26 cellular contexts compared by ENCODE assay signal in genomic region chr5:139770722-139771121, GRCh38.
"Had no signal": no experiment of that assay in that cellular context is flagged by ENCODE, and none has a peak within 500 bp of the region (broad histone marks: within the 10 kb centered on the region; RNA-seq: fewer than 3 reads in every experiment).

No MANE protein-coding gene starts in this region.

- DNase-seq: occipital lobe; ovary; psoas muscle; right lobe of liver; sigmoid colon; small intestine; stimulated activated CD4-positive, alpha-beta T cell treated with anti-CD3 and anti-CD28 coated beads, Interleukin-15, amount 100 ng/mL, for 24 hours; stimulated activated CD4-positive, alpha-beta T cell treated with anti-CD3 and anti-CD28 coated beads, Interleukin-2, amount 100 ng/mL, for 24 hours; stimulated activated CD4-positive, alpha-beta T cell treated with anti-CD3 and anti-CD28 coated beads, Interleukin-2, amount 100 ng/mL, for 48 hours; stimulated activated CD4-positive, alpha-beta T cell treated with anti-CD3 and anti-CD28 coated beads, Interleukin-4, amount 100 ng/mL, for 24 hours; stimulated activated naive B cell treated with anti-CD40 and anti-IgM and Interleukin-4, amounts not matched to agents 10 μg/mL and 1 μg/mL and 100 μg/mL, for 72 hours; stimulated activated naive CD4-positive, alpha-beta T cell treated with Interleukin-2 at 50 U/mL for 16 hours; stomach; thyroid gland; trophoblast cell; upper lobe of left lung had no signal

- H3K36me3 ChIP-seq: neural progenitor cell, ovary, right lobe of liver, sigmoid colon, stomach, thoracic aorta, thyroid gland, tibial nerve, upper lobe of left lung, vagina had no signal

- H3K36me3 Mint-ChIP-seq: neural progenitor cell; stimulated activated effector memory CD8-positive, alpha-beta T cell treated with anti-CD3 and anti-CD28 coated beads, Interleukin-12 subunit alpha, Interleukin-12 subunit beta, amount 100 ng/mL, for 72 hours; stimulated activated naive B cell treated with anti-CD40 and anti-IgM and Interleukin-4, amounts not matched to agents 10 μg/mL and 1 μg/mL and 100 μg/mL, for 72 hours had no signal

- H3K4me1 Mint-ChIP-seq: nephron had no signal

- H3K9ac ChIP-seq: neural progenitor cell, parathyroid adenoma had no signal

- H3K4me3 Mint-ChIP-seq: nephron; neural progenitor cell; stimulated activated effector memory CD8-positive, alpha-beta T cell treated with anti-CD3 and anti-CD28 coated beads, Interleukin-12 subunit alpha, Interleukin-12 subunit beta, amount 100 ng/mL, for 72 hours; stimulated activated naive B cell treated with anti-CD40 and anti-IgM and Interleukin-4, amounts not matched to agents 10 μg/mL and 1 μg/mL and 100 μg/mL, for 72 hours; stimulated activated naive CD8-positive, alpha-beta T cell treated with anti-CD3 and anti-CD28 coated beads, Interleukin-15, Interleukin-2, amounts not matched to agents 100 ng/mL and 50 ng/mL, for 24 hours had no signal

- H3K27ac ChIP-seq: neural progenitor cell, ovary, parathyroid adenoma, psoas muscle, right lobe of liver, sigmoid colon, stomach, thoracic aorta, thyroid gland, tibial nerve, upper lobe of left lung, vagina had no signal

- FAIRE-seq: small intestine, urothelium cell line had no signal

- H3K4me1 ChIP-seq: parathyroid adenoma, vagina had no signal

- ATAC-seq: psoas muscle; right cardiac atrium; right lobe of liver; stimulated activated effector memory CD8-positive, alpha-beta T cell treated with anti-CD3 and anti-CD28 coated beads, Interleukin-12 subunit alpha, Interleukin-12 subunit beta, amount 100 ng/mL, for 72 hours; stimulated activated naive B cell treated with anti-CD40 and anti-IgM and Interleukin-4, amounts not matched to agents 10 μg/mL and 1 μg/mL and 100 μg/mL, for 72 hours had no signal

- H3K9me3 Mint-ChIP-seq: nephron; neural progenitor cell; stimulated activated effector memory CD8-positive, alpha-beta T cell treated with anti-CD3 and anti-CD28 coated beads, Interleukin-12 subunit alpha, Interleukin-12 subunit beta, amount 100 ng/mL, for 72 hours; stimulated activated naive B cell treated with anti-CD40 and anti-IgM and Interleukin-4, amounts not matched to agents 10 μg/mL and 1 μg/mL and 100 μg/mL, for 72 hours; stimulated activated naive CD8-positive, alpha-beta T cell treated with anti-CD3 and anti-CD28 coated beads, Interleukin-15, Interleukin-2, amounts not matched to agents 100 ng/mL and 50 ng/mL, for 24 hours had no signal

- H3K4me3 ChIP-seq: neural progenitor cell, ovary, psoas muscle, right lobe of liver, sigmoid colon, stomach, thoracic aorta, thyroid gland, tibial nerve, upper lobe of left lung, vagina had no signal

- H3K27me3 ChIP-seq: ovary, right lobe of liver, sigmoid colon, thyroid gland, tibial nerve, upper lobe of left lung, vagina had no signal

- H3K79me2 ChIP-seq: parathyroid adenoma had no signal

- H3K9me3 ChIP-seq: ovary, psoas muscle, right lobe of liver, sigmoid colon, stomach, thoracic aorta, thyroid gland, tibial nerve, upper lobe of left lung, vagina had no signal

- H3K27ac Mint-ChIP-seq: nephron; neural progenitor cell; stimulated activated effector memory CD8-positive, alpha-beta T cell treated with anti-CD3 and anti-CD28 coated beads, Interleukin-12 subunit alpha, Interleukin-12 subunit beta, amount 100 ng/mL, for 72 hours; stimulated activated naive B cell treated with anti-CD40 and anti-IgM and Interleukin-4, amounts not matched to agents 10 μg/mL and 1 μg/mL and 100 μg/mL, for 72 hours; stimulated activated naive CD8-positive, alpha-beta T cell treated with anti-CD3 and anti-CD28 coated beads, Interleukin-15, Interleukin-2, amounts not matched to agents 100 ng/mL and 50 ng/mL, for 24 hours had no signal

- H2AFZ ChIP-seq: neural progenitor cell, parathyroid adenoma had no signal

- H3K4me2 ChIP-seq: neural progenitor cell had no signal
